16 cellular contexts compared by ENCODE assay signal in the genomic region with DNA sequence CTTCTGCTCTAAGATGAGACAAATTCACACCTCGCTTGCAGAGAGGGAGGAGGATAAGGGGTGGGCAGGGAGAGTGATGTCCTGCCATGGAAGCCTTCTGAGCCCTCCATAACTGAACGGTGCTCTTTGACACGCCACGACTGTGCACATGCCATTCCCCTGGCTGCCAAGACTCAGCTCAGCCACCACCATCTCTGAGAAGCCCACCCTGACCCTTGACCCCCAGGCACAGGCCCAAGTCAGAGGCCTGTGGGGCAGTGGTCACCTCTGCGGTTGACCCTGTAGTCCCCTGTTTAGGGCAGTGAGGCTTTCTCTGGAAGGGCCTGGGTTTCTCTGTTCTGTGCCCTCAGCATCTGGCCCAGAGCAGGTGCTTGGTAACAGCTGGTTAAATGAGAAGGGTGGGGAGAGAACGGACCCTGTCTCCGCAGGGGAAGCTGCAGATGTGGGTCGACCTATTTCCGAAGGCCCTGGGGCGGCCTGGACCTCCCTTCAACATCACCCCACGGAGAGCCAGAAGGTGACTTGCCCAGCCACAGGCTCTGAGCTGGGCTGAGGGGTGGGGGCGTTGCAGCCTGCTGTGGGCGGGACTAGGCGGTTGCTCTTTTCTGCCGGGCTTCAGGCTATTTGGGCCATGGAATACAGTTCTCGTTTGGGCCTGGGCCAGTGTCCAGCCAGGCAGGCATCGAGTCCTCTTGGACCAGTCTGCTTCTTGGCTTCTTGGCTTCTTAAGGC.
DNase-seq lines count a peak whose midpoint lies in the region; ATAC-seq and TF ChIP-seq lines count a peak whose summit lies in the region.
"Had no signal": no experiment of that assay in that cellular context is flagged by ENCODE, and none has a peak within 500 bp of the region (broad histone marks: within the 10 kb centered on the region; RNA-seq: fewer than 3 reads in every experiment).

No MANE protein-coding gene starts in this region.

- no peaks in the 10 kb centered on the region for H3K9me3 ChIP-seq in tibial nerve
- H3K9me3 ChIP-seq: Peyer's patch had no signal

- in situ Hi-C loops in GM13977 (cut with MboI; ENCODE audit: low pct_unique_long_range_greater_than_20kb, low sequenced_read_pairs, unreplicated experiment) = no loop called here

- no peak overlapping the region for H3K4me3 ChIP-seq in tibial nerve
- H3K4me3 ChIP-seq: Peyer's patch had no signal

- H3K4me1 ChIP-seq in tibial nerve = no peaks in the 10 kb centered on the region
- H3K4me1 ChIP-seq: Peyer's patch had no signal

- H3K4me1 Mint-ChIP-seq in osteocyte (ENCODE audit: unreplicated experiment) = no peaks in the 10 kb centered on the region

- H3K27me3 ChIP-seq in tibial nerve = no peaks in the 10 kb centered on the region
- H3K27me3 ChIP-seq: Peyer's patch had no signal

- no peak overlapping the region for H3K4me3 Mint-ChIP-seq in osteocyte (ENCODE audit: unreplicated experiment)
- H3K4me3 Mint-ChIP-seq: CD8-positive, alpha-beta T cell had no signal

- TF ChIP-seq POLR2A in tibial nerve (IDR thresholded peaks at IDR 0.05) = no peak

- no peaks in the 10 kb centered on the region for H3K27me3 Mint-ChIP-seq in osteocyte (ENCODE audit: unreplicated experiment)

- no peak for ATAC-seq in HG03520 (IDR thresholded peaks at IDR 0.05; ENCODE audit: unreplicated experiment)
- ATAC-seq: CD8-positive, alpha-beta T cell had no signal

- peaks cover 34% of the 10 kb centered on the region for H3K36me3 Mint-ChIP-seq in osteocyte (ENCODE audit: unreplicated experiment)

- no peaks in the 10 kb centered on the region for H3K36me3 ChIP-seq in tibial nerve
- H3K36me3 ChIP-seq: Peyer's patch had no signal

- H3K9me3 Mint-ChIP-seq in osteocyte (ENCODE audit: unreplicated experiment) = no peaks in the 10 kb centered on the region
- H3K9me3 Mint-ChIP-seq: CD8-positive, alpha-beta T cell had no signal

- TF ChIP-seq CTCF in GM13977 (IDR thresholded peaks at IDR 0.05; ENCODE audit: extremely low read depth, insufficient read depth, missing control alignments) (no peak), osteocyte (IDR thresholded peaks at IDR 0.05) (no peak), tibial nerve (IDR thresholded peaks at IDR 0.05) (no peak)

- TF ChIP-seq EP300 in tibial nerve (IDR thresholded peaks at IDR 0.05) = no peak

- H3K27ac ChIP-seq in tibial nerve = no peak overlapping the region
- H3K27ac ChIP-seq: Peyer's patch had no signal

- H3K27ac Mint-ChIP-seq in osteocyte (ENCODE audit: unreplicated experiment) = no peak overlapping the region
- H3K27ac Mint-ChIP-seq: CD8-positive, alpha-beta T cell had no signal

- WGBS in tibial nerve, 2 donors = 74 to 78% methylated on average over 15 to 17 of the region's 17 CpGs

- DNase-seq in AG20443 (ENCODE audit: low spot score) (peak; percentile 10), GM13977 (ENCODE audit: low spot score) (peak; percentile 13), iPS-NIHi11 (ENCODE audit: low spot score) (peak; percentile 34), osteocyte (ENCODE audit: extremely low spot score, unreplicated experiment) (peak; percentile 80), tibial nerve (ENCODE audit: low spot score in 2 of 2) (no peak), pons (ENCODE audit: low spot score) (no peak)
- DNase-seq in activated naive CD4-positive, alpha-beta T cell (lab: John Stamatoyannopoulos, UW) = no peak
- DNase-seq: DMS 273 treated with DMSO at 0.1 percent for 48 hours, MV-4-11, NCI-H1436 treated with DMSO at 0.1 percent for 48 hours, NCI-H2081, NCI-H510A treated with DMSO at 0.1 percent for 48 hours, SHP77 had no signal

Comparison
In these comparisons a context has a peak if more than half of its experiments do, and no peak if none do; other contexts are left out.
1. DNase-seq: peak in AG20443 (single experiment), GM13977 (single experiment), iPS-NIHi11 (single experiment) and osteocyte (single experiment); none in tibial nerve (0 of 2), activated naive CD4-positive, alpha-beta T cell (0 of 4) and pons (single experiment).